ENCODE assay signal across 2 cellular contexts in the genomic region with DNA sequence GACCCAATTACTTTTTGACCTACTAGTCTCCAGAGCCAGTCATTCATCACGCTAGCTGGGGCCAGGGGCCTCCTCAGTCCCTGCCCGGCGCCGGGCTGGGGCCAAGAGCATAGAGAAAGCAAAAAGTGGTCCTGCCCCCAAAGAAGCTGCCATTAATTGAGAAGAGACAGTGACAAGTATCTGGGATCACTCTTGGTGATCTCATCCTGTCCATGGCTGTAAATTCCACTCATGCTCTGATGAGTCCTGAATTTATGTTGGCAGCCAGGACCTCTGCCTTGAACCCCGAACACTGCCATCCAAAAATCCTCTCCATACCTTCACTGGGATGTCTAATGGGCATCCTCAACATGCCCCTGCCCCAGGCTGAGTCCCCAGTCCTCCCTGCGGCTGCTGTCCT.
TF ChIP-seq lines count a peak whose summit lies in the region.

No MANE protein-coding gene starts in this region.

TF ChIP-seq in HCT116, 20 proteins besides CTCF, POLR2A, EP300 and RAD21:
- TF ChIP-seq POLR2AphosphoS5 (IDR thresholded peaks at IDR 0.05; ENCODE audit: low read depth, low read length) = peak; percentile 17; the same call in 1 of the 2 replicates
- TF ChIP-seq, protein P1, sequence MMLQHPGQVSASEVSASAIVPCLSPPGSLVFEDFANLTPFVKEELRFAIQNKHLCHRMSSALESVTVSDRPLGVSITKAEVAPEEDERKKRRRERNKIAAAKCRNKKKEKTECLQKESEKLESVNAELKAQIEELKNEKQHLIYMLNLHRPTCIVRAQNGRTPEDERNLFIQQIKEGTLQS (IDR thresholded peaks at IDR 0.05) = no peak
- no peak for TF ChIP-seq CBX3 (IDR thresholded peaks at IDR 0.05; ENCODE audit: low read depth)
TF ChIP-seq in HCT116: peak in this region for 1.

TF ChIP-seq in SK-N-SH, 30 proteins besides CTCF, POLR2A, EP300 and RAD21:
- TF ChIP-seq FOSL2 (IDR thresholded peaks at IDR 0.05; ENCODE audit: borderline replicate concordance, low read depth) (0 out of 2 replicates have a peak, but pooled peaks have one; percentile 5), JUND (IDR thresholded peaks at IDR 0.05) (peak; percentile 31; the same call in 1 of the 2 replicates), FOXJ3 (CRISPR knock-in tag; IDR thresholded peaks at IDR 0.05) (no peak), NFIC (IDR thresholded peaks at IDR 0.05; ENCODE audit: borderline replicate concordance) (peak; percentile 55; the same call in 1 of the 2 replicates), TCF12 (IDR thresholded peaks at IDR 0.05) (peak; percentile 83)
- TF ChIP-seq, protein P2, sequence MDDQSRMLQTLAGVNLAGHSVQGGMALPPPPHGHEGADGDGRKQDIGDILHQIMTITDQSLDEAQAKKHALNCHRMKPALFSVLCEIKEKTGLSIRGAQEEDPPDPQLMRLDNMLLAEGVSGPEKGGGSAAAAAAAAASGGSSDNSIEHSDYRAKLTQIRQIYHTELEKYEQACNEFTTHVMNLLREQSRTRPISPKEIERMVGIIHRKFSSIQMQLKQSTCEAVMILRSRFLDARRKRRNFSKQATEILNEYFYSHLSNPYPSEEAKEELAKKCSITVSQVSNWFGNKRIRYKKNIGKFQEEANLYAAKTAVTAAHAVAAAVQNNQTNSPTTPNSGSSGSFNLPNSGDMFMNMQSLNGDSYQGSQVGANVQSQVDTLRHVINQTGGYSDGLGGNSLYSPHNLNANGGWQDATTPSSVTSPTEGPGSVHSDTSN (IDR thresholded peaks at IDR 0.05) = peak; percentile 93
